Comparison of ENCODE assay signal across 11 cellular contexts in the genomic region with DNA sequence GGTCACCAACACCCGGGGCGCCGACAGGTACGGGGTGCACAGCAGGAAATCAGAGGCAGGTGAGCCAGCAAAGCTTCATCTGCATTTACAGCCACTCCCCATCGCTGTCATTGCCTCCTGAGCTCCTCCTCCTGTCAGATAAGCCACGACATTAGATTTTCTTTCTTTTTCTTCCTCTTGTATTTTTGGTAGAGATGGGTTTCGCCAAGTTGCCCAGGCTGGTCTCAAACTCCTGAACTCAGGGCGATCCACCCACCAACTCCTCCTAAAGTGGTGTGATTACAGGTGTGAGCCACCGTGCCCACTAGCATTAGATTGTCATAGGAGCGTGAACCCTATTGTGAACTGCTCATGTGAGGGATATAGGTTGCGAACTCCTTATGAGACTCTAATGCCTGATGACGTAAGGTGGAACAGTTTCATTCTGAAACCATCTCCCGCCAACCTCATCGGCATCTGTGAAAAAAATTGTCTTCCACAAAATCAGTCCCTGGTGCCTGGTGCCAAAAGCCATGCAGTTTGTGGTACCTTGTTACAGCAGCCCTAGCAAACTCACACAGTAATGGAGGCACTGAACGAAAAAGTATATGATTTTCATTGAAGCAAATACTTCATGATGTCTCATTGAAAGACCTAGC. TPM values are rescaled to one million over a fixed set of nuclear protein-coding genes. Genes with fewer than 3 reads are reported as not detected.
A peak's percentile ranks its signal among the peaks of the same experiment; 100 is the strongest.
DNase-seq lines count a peak whose midpoint lies in the region; ATAC-seq and TF ChIP-seq lines count a peak whose summit lies in the region.
"Had no signal": no experiment of that assay in that cellular context is flagged by ENCODE, and none has a peak within 500 bp of the region (broad histone marks: within the 10 kb centered on the region; RNA-seq: fewer than 3 reads in every experiment).

No MANE protein-coding gene starts in this region.

- no peak overlapping the region for H3K27ac ChIP-seq in GM23338 (ENCODE audit: low read depth)

- H3K4me3 Mint-ChIP-seq in GM23338, result peak overlapping the region; percentile 85
- peak overlapping the region; percentile 5 for H3K4me3 Mint-ChIP-seq in activated naive CD4-positive, alpha-beta T cell treated with anti-CD3 and anti-CD28 coated beads, Interleukin-2, amount 50 U/mL, for 24 hours

- no peak overlapping the region for H3K4me2 ChIP-seq in GM23338

- peaks cover 3% of the 10 kb centered on the region; the same call in 1 of the 3 replicates for H3K9me3 Mint-ChIP-seq in GM23338
- no peaks in the 10 kb centered on the region for H3K9me3 Mint-ChIP-seq in activated naive CD4-positive, alpha-beta T cell treated with anti-CD3 and anti-CD28 coated beads, Interleukin-2, amount 50 U/mL, for 24 hours

- no peaks in the 10 kb centered on the region for H3K79me2 ChIP-seq in GM23338 (replicated peaks; ENCODE audit: insufficient read depth)

- H3K4me1 Mint-ChIP-seq in GM23338, result peaks cover 4% of the 10 kb centered on the region; the same call in 2 of the 3 replicates
- peaks cover 31% of the 10 kb centered on the region for H3K4me1 Mint-ChIP-seq in activated naive CD4-positive, alpha-beta T cell treated with anti-CD3 and anti-CD28 coated beads, Interleukin-2, amount 50 U/mL, for 24 hours

- H3K36me3 ChIP-seq in GM23338 (ENCODE audit: insufficient read depth) (no peaks in the 10 kb centered on the region), mucosa of stomach (ENCODE audit: control insufficient read depth, insufficient read depth, low read length) (no peaks in the 10 kb centered on the region)

- H3K4me1 ChIP-seq in GM23338 (ENCODE audit: insufficient read depth), result 0 out of 2 replicates have a peak, but pooled peaks cover 4% of the 10 kb centered on the region
- H3K4me1 ChIP-seq in mucosa of stomach (ENCODE audit: control insufficient read depth, insufficient read depth, low read length), result peaks cover 15% of the 10 kb centered on the region

- H3K4me3 ChIP-seq in GM23338 (no peak overlapping the region), mucosa of stomach (ENCODE audit: low read length) (peak overlapping the region; percentile 0)

- peak overlapping the region; percentile 7 for H3K9ac ChIP-seq in mucosa of stomach (ENCODE audit: low read length)

- no peaks in the 10 kb centered on the region for H3K9me3 ChIP-seq in mucosa of stomach (ENCODE audit: control insufficient read depth, low read length)

- peak; percentile 23 for DNase-seq in GM23338 (ENCODE audit: low spot score)
- peak; percentile 39 for DNase-seq in NCI-H774 (lab: John Stamatoyannopoulos, UW)
- no peak for DNase-seq in Right ventricle myocardium superior
- DNase-seq: amniotic stem cell, NCI-H1436 treated with DMSO at 0.1 percent for 48 hours had no signal

- no peaks in the 10 kb centered on the region for H3K27me3 ChIP-seq in GM23338 (ENCODE audit: insufficient read depth)
- no peaks in the 10 kb centered on the region for H3K27me3 ChIP-seq in mucosa of stomach (ENCODE audit: control insufficient read depth, insufficient read depth, low read length)

- H3F3A ChIP-seq in GM23338 (replicated peaks; ENCODE audit: low read depth), result no peaks in the 10 kb centered on the region

- no peak overlapping the region for H3K27ac Mint-ChIP-seq in GM23338
- no peak overlapping the region for H3K27ac Mint-ChIP-seq in activated naive CD4-positive, alpha-beta T cell treated with anti-CD3 and anti-CD28 coated beads, Interleukin-2, amount 50 U/mL, for 24 hours

- intact Hi-C loops in Right ventricle myocardium superior (cut with DNase I), result no loop called here

- H3K9me2 ChIP-seq in GM23338 (ENCODE audit: insufficient read depth), result no peaks in the 10 kb centered on the region

- ATAC-seq in GM23338, result no peak
- ATAC-seq in GM21528 (IDR thresholded peaks at IDR 0.05; ENCODE audit: low FRiP score, unreplicated experiment), result no peak
- no peak for ATAC-seq in HG03342 (IDR thresholded peaks at IDR 0.05; ENCODE audit: unreplicated experiment)
- no peak for ATAC-seq in Right ventricle myocardium superior (ENCODE audit: poor library complexity)
- no peak for ATAC-seq in HG03571 (IDR thresholded peaks at IDR 0.05; ENCODE audit: unreplicated experiment)

- TF ChIP-seq CTCF in GM23338 (conservative IDR thresholded peaks at IDR 0.05; ENCODE audit: low read depth in 2 of 2), result no peak

- peaks cover 11% of the 10 kb centered on the region for H3K27me3 Mint-ChIP-seq in GM23338 (ENCODE audit: insufficient read depth, low read depth, poor library complexity)
- H3K27me3 Mint-ChIP-seq in activated naive CD4-positive, alpha-beta T cell treated with anti-CD3 and anti-CD28 coated beads, Interleukin-2, amount 50 U/mL, for 24 hours, result peaks cover 15% of the 10 kb centered on the region

- no peaks in the 10 kb centered on the region for H3K36me3 Mint-ChIP-seq in GM23338 (ENCODE audit: low read depth)
- H3K36me3 Mint-ChIP-seq in activated naive CD4-positive, alpha-beta T cell treated with anti-CD3 and anti-CD28 coated beads, Interleukin-2, amount 50 U/mL, for 24 hours, result no peaks in the 10 kb centered on the region

- H4K20me1 ChIP-seq in GM23338 (replicated peaks; ENCODE audit: insufficient read depth), result no peaks in the 10 kb centered on the region

- no peak overlapping the region for H2AFZ ChIP-seq in GM23338

TF ChIP-seq in GM23338, 12 proteins besides CTCF, POLR2A, EP300 and RAD21 (continues in another document):
- no peak for TF ChIP-seq EZH2 (IDR thresholded peaks at IDR 0.05; ENCODE audit: low read depth, unreplicated experiment)
- TF ChIP-seq ZNF114 (CRISPR knock-in tag; IDR thresholded peaks at IDR 0.05), result no peak
- TF ChIP-seq STAT1 (IDR thresholded peaks at IDR 0.05; ENCODE audit: unreplicated experiment), result no peak
- TF ChIP-seq POLR2AphosphoS5 (IDR thresholded peaks at IDR 0.05; ENCODE audit: low read depth), result no peak
- TF ChIP-seq, protein P1, sequence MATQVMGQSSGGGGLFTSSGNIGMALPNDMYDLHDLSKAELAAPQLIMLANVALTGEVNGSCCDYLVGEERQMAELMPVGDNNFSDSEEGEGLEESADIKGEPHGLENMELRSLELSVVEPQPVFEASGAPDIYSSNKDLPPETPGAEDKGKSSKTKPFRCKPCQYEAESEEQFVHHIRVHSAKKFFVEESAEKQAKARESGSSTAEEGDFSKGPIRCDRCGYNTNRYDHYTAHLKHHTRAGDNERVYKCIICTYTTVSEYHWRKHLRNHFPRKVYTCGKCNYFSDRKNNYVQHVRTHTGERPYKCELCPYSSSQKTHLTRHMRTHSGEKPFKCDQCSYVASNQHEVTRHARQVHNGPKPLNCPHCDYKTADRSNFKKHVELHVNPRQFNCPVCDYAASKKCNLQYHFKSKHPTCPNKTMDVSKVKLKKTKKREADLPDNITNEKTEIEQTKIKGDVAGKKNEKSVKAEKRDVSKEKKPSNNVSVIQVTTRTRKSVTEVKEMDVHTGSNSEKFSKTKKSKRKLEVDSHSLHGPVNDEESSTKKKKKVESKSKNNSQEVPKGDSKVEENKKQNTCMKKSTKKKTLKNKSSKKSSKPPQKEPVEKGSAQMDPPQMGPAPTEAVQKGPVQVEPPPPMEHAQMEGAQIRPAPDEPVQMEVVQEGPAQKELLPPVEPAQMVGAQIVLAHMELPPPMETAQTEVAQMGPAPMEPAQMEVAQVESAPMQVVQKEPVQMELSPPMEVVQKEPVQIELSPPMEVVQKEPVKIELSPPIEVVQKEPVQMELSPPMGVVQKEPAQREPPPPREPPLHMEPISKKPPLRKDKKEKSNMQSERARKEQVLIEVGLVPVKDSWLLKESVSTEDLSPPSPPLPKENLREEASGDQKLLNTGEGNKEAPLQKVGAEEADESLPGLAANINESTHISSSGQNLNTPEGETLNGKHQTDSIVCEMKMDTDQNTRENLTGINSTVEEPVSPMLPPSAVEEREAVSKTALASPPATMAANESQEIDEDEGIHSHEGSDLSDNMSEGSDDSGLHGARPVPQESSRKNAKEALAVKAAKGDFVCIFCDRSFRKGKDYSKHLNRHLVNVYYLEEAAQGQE (IDR thresholded peaks at IDR 0.05; ENCODE audit: unreplicated experiment), result no peak
- TF ChIP-seq EZH2phosphoT487 (IDR thresholded peaks at IDR 0.05; ENCODE audit: unreplicated experiment), result no peak

RNA-seq across cellular contexts. Expression of a gene that starts 1.5 kb away (rescaled TPM):
- total RNA-seq in GM23338 (2014; rRNA removed; shearing (Covaris generic)), result 0.97 and 1.8 TPM in 2 replicates
- polyA plus RNA-seq in GM23338 (2016; fragmentation: Nextera tagmentation; extraction: Ambion mirVana), result 0.83 and 1.2 TPM in 2 replicates
- not detected for total RNA-seq in Right ventricle myocardium superior
- total RNA-seq: mesenteric fat pad had no signal

RNA-seq across cellular contexts. Expression of a gene that starts 50.8 kb away (rescaled TPM):
- total RNA-seq in GM23338 (2014; rRNA removed; shearing (Covaris generic)), result 179 and 182 TPM in 2 replicates
- polyA plus RNA-seq in GM23338 (2016; fragmentation: Nextera tagmentation; extraction: Ambion mirVana), result 450 and 500 TPM in 2 replicates
- total RNA-seq in Right ventricle myocardium superior, result 535 TPM

RNA-seq across cellular contexts. Expression of a gene that starts 58.9 kb away (rescaled TPM):
- 25.1 and 38.5 TPM in 2 replicates for total RNA-seq in GM23338 (2014; rRNA removed; shearing (Covaris generic))
- 170 and 175 TPM in 2 replicates for polyA plus RNA-seq in GM23338 (2016; fragmentation: Nextera tagmentation; extraction: Ambion mirVana)
- 14.0 TPM for total RNA-seq in Right ventricle myocardium superior
